8 cellular contexts compared by ENCODE assay signal in the genomic region with DNA sequence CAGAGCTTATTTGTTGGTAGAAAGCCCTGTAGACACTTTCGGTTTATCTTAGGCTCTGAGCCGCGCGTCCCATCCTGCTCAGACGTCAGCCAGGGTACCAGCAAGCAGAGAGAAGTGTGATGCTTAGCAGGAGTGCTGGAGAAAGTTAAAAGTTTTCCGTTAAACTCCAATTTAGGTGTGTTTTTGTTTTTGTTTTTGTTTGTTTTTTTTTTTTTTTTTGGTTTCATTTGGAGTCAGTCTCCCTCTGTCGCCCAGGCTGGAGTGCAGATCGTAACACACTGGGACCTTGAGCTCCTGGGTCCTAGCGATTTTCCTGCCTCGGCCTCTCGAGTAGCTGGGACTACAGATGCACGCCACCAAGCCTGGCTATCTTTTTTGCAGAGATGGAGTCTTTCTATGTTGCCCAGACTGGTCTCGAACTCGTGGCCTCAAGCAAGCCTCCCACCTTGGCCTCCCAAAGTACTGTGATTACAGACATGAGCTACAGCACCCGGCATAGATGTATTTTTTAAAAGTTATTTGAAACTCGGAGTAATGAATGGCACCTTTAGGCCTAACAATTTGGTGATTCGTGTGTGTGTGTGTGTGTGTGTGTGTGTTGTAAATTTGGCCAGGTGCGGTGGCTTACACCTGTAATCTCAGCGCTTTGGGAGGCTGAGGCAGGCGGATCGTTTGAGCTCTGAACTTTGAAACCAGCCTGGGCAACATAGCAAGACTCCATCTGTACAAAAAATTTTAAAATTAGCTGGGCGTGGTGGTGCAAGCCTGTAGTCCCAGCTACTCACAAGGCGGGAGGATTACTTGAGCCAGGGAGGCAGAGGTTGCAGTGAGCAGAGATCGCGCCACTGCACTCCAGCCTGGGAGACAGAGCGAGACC. TPM values are rescaled to one million over a fixed set of nuclear protein-coding genes. Genes with fewer than 3 reads are reported as not detected.
DNase-seq lines count a peak whose midpoint lies in the region; ATAC-seq and TF ChIP-seq lines count a peak whose summit lies in the region.

No MANE protein-coding gene starts in this region.

- H3K27ac Mint-ChIP-seq in stimulated activated naive CD8-positive, alpha-beta T cell treated with anti-CD3 and anti-CD28 coated beads, Interleukin-15, Interleukin-2, amounts not matched to agents 100 ng/mL and 50 ng/mL, for 24 hours: peak overlapping the region; percentile 95
- H3K27ac Mint-ChIP-seq in effector memory CD8-positive, alpha-beta T cell: peak overlapping the region; percentile 90 to 95

- H3K36me3 ChIP-seq in Panc1 (ENCODE audit: control insufficient read depth, insufficient read depth, low read length) (no peaks in the 10 kb centered on the region), neutrophil (no peaks in the 10 kb centered on the region)

- no peak for DNase-seq in stimulated activated naive CD8-positive, alpha-beta T cell treated with anti-CD3 and anti-CD28 coated beads, Interleukin-15, Interleukin-2, amounts not matched to agents 100 U/mL and 50 U/mL, for 24 hours
- no peak for DNase-seq in Panc1 (ENCODE audit: low read depth, low spot score)
- DNase-seq in effector memory CD8-positive, alpha-beta T cell: peak in 1 of 3 experiments; percentile 60
- no peak for DNase-seq in AG08396 (ENCODE audit: low spot score)
- no peak for DNase-seq in NCI-H1436 treated with DMSO at 0.1 percent for 48 hours (lab: John Stamatoyannopoulos, UW)

- ATAC-seq in stimulated activated naive CD8-positive, alpha-beta T cell treated with anti-CD3 and anti-CD28 coated beads, Interleukin-15, Interleukin-2, amounts not matched to agents 100 U/mL and 50 U/mL, for 24 hours: no peak
- ATAC-seq in Panc1 (no peak), HG03520 (IDR thresholded peaks at IDR 0.05; ENCODE audit: unreplicated experiment) (no peak)
- peak; percentile 50 for ATAC-seq in effector memory CD8-positive, alpha-beta T cell (replicated peaks)

- H3K27me3 ChIP-seq in Panc1 (ENCODE audit: control insufficient read depth, insufficient read depth, low read length) (no peaks in the 10 kb centered on the region), neutrophil (peaks cover 20% of the 10 kb centered on the region)

- no peaks in the 10 kb centered on the region for H3K36me3 Mint-ChIP-seq in stimulated activated naive CD8-positive, alpha-beta T cell treated with anti-CD3 and anti-CD28 coated beads, Interleukin-15, Interleukin-2, amounts not matched to agents 100 ng/mL and 50 ng/mL, for 24 hours (ENCODE audit: low read depth)
- peaks cover 11% of the 10 kb centered on the region for H3K36me3 Mint-ChIP-seq in effector memory CD8-positive, alpha-beta T cell (ENCODE audit: insufficient read depth)

- H3K9me3 ChIP-seq in Panc1 (ENCODE audit: control insufficient read depth, insufficient read depth, low read depth, low read length) (no peaks in the 10 kb centered on the region), neutrophil (no peaks in the 10 kb centered on the region)

- H3K4me1 Mint-ChIP-seq in stimulated activated naive CD8-positive, alpha-beta T cell treated with anti-CD3 and anti-CD28 coated beads, Interleukin-15, Interleukin-2, amounts not matched to agents 100 ng/mL and 50 ng/mL, for 24 hours (ENCODE audit: low read depth): peaks cover 32% of the 10 kb centered on the region
- H3K4me1 Mint-ChIP-seq in effector memory CD8-positive, alpha-beta T cell (ENCODE audit: low read depth in 2 of 2): peaks cover 17 to 25% of the 10 kb centered on the region in 2 donors

- peak overlapping the region; percentile 95 for H3K4me3 Mint-ChIP-seq in stimulated activated naive CD8-positive, alpha-beta T cell treated with anti-CD3 and anti-CD28 coated beads, Interleukin-15, Interleukin-2, amounts not matched to agents 100 ng/mL and 50 ng/mL, for 24 hours
- peak overlapping the region; percentile 91 to 95 for H3K4me3 Mint-ChIP-seq in effector memory CD8-positive, alpha-beta T cell

- BruUV-seq in Panc1 (replicated peaks; lab: Mats Ljungman, UMichigan): no TSS peak

- no peaks in the 10 kb centered on the region for H3K9me3 Mint-ChIP-seq in stimulated activated naive CD8-positive, alpha-beta T cell treated with anti-CD3 and anti-CD28 coated beads, Interleukin-15, Interleukin-2, amounts not matched to agents 100 ng/mL and 50 ng/mL, for 24 hours
- no peaks in the 10 kb centered on the region for H3K9me3 Mint-ChIP-seq in effector memory CD8-positive, alpha-beta T cell

- intact Hi-C loops in Panc1 (cut with micrococcal nuclease; ENCODE audit: unreplicated experiment): loop anchor here (10.0 kb wide), 1 partner anchor 95 kb away; no protein-coding TSS in a partner anchor

- TF ChIP-seq CTCF in Panc1 (IDR thresholded peaks at IDR 0.05) (no peak), neutrophil (IDR thresholded peaks at IDR 0.05) (no peak)

- CTCF ChIA-PET in Panc1 (lab: Charles Lee): interaction anchor here (0.6 to 0.7 kb wide), 2 partner anchors 8 to 113 kb away, joined by 4 to 7 read pairs; no protein-coding TSS in a partner anchor

- H3K4me3 ChIP-seq in Panc1 (ENCODE audit: low read depth in 2 of 2, low read length in 2 of 2) (peak overlapping the region; percentile 62 to 70), neutrophil (ENCODE audit: low read depth in 1 of 2, low read length in 1 of 2) (peak overlapping the region; percentile 91 to 95)

- H3K27me3 Mint-ChIP-seq in stimulated activated naive CD8-positive, alpha-beta T cell treated with anti-CD3 and anti-CD28 coated beads, Interleukin-15, Interleukin-2, amounts not matched to agents 100 ng/mL and 50 ng/mL, for 24 hours: peaks cover 14% of the 10 kb centered on the region
- no peaks in the 10 kb centered on the region for H3K27me3 Mint-ChIP-seq in effector memory CD8-positive, alpha-beta T cell

- H3K27ac ChIP-seq in Panc1 (ENCODE audit: low read length) (peak overlapping the region; percentile 78), neutrophil (peak overlapping the region; percentile 74)

- in situ Hi-C loops in Panc1 (cut with HindIII; ENCODE audit: low pct_unique_long_range_greater_than_20kb, low sequenced_read_pairs): no loop called here

- POLR2A ChIA-PET in Panc1 (lab: Charles Lee): no interaction called here

- H3K4me1 ChIP-seq in Panc1 (ENCODE audit: control insufficient read depth, insufficient read depth, low read length) (peaks cover 10% of the 10 kb centered on the region), neutrophil (ENCODE audit: control insufficient read depth in 1 of 2, insufficient read depth in 1 of 2, low read depth in 1 of 2, low read length in 1 of 2) (peaks cover 34% of the 10 kb centered on the region in 2 experiments)

RNA-seq across cellular contexts. Expression of a gene that starts 1.3 kb away (rescaled TPM):
- total RNA-seq in Panc1 (2021; ENCODE audit: unreplicated experiment): 43.3 TPM
- 24.8 TPM for polyA plus RNA-seq in Panc1 (2012; ENCODE audit: insufficient read length)

RNA-seq across cellular contexts. Expression of a gene that starts 32.0 kb away (rescaled TPM):
- not detected for total RNA-seq in Panc1 (2021; ENCODE audit: unreplicated experiment)
- polyA plus RNA-seq in Panc1 (2012; ENCODE audit: insufficient read length): not detected
